In genomic region chr2:61937881-61938280, GRCh38 we compare ENCODE assay signal across 18 cellular contexts. TPM values are rescaled to one million over a fixed set of nuclear protein-coding genes. Genes with fewer than 3 reads are reported as not detected.
DNase-seq lines count a peak whose midpoint lies in the region; ATAC-seq and TF ChIP-seq lines count a peak whose summit lies in the region.
"Had no signal": no experiment of that assay in that cellular context is flagged by ENCODE, and none has a peak within 500 bp of the region (broad histone marks: within the 10 kb centered on the region; RNA-seq: fewer than 3 reads in every experiment).

No MANE protein-coding gene starts in this region.

- no peak overlapping the region for H3K9ac ChIP-seq in BLaER1
- H3K9ac ChIP-seq: SK-N-SH had no signal

- TF ChIP-seq CTCF in esophagus muscularis mucosa (IDR thresholded peaks at IDR 0.05), result no peak
- no peak for TF ChIP-seq CTCF in osteoblast (IDR thresholded peaks at IDR 0.05; ENCODE audit: extremely low read depth, low read depth, low read length)
- no peak for TF ChIP-seq CTCF in lower lobe of right lung (IDR thresholded peaks at IDR 0.05)

- no peak for TF ChIP-seq EP300 in esophagus muscularis mucosa (IDR thresholded peaks at IDR 0.05)

- peaks cover 10% of the 10 kb centered on the region for H3K4me1 ChIP-seq in BLaER1
- peaks cover 6 to 12% (median 9%) of the 10 kb centered on the region in 4 donors for H3K4me1 ChIP-seq in esophagus muscularis mucosa
- no peaks in the 10 kb centered on the region for H3K4me1 ChIP-seq in osteoblast (ENCODE audit: insufficient read depth, low read length)
- H3K4me1 ChIP-seq in lower lobe of right lung, result no peaks in the 10 kb centered on the region

- H3K36me3 ChIP-seq in BLaER1, result peaks cover 4% of the 10 kb centered on the region
- H3K36me3 ChIP-seq in esophagus muscularis mucosa, result peaks cover 0 to 7% (median 0%) of the 10 kb centered on the region in 4 donors
- no peaks in the 10 kb centered on the region for H3K36me3 ChIP-seq in osteoblast (ENCODE audit: insufficient read depth, low read length)
- H3K36me3 ChIP-seq in lower lobe of right lung, result peaks cover 6% of the 10 kb centered on the region

- H3K79me2 ChIP-seq in osteoblast (ENCODE audit: insufficient read depth, low read length), result no peaks in the 10 kb centered on the region

- no peaks in the 10 kb centered on the region for H4K20me1 ChIP-seq in BLaER1
- no peaks in the 10 kb centered on the region for H4K20me1 ChIP-seq in osteoblast (ENCODE audit: insufficient read depth, low read length)

- H3K27ac ChIP-seq in BLaER1, result no peak overlapping the region
- peak overlapping the region in 3 of 4 donors; percentile 7 to 10 (median 8) for H3K27ac ChIP-seq in esophagus muscularis mucosa (replicated peaks in 1 of 4)
- H3K27ac ChIP-seq in osteoblast (ENCODE audit: low read depth, low read length), result no peak overlapping the region
- no peak overlapping the region for H3K27ac ChIP-seq in lower lobe of right lung
- H3K27ac ChIP-seq: C4-2B, HL-60 had no signal

- H2AFZ ChIP-seq in osteoblast (ENCODE audit: low read length), result no peak overlapping the region

- H3K4me3 ChIP-seq in BLaER1, result no peak overlapping the region
- H3K4me3 ChIP-seq in esophagus muscularis mucosa, result no peak overlapping the region
- no peak overlapping the region for H3K4me3 ChIP-seq in osteoblast (ENCODE audit: insufficient read depth, low read length)
- H3K4me3 ChIP-seq in lower lobe of right lung, result no peak overlapping the region

- H3K4me2 ChIP-seq in BLaER1 (peak overlapping the region; percentile 37), osteoblast (ENCODE audit: insufficient read depth, low read length) (no peak overlapping the region)
- H3K4me2 ChIP-seq: SK-N-SH had no signal

- WGBS in esophagus muscularis mucosa, result 79% methylated on average over 5 of the region's 5 CpGs

- intact Hi-C loops in esophagus muscularis mucosa (cut with DNase I), result no loop called here
- intact Hi-C loops in lower lobe of right lung (cut with DNase I), result no loop called here

- TF ChIP-seq POLR2A in esophagus muscularis mucosa (IDR thresholded peaks at IDR 0.05; ENCODE audit: low read depth), result no peak

- H3K9me3 ChIP-seq in BLaER1, result peaks cover 4% of the 10 kb centered on the region; the same call in 1 of the 2 replicates
- H3K9me3 ChIP-seq in esophagus muscularis mucosa, result peaks cover 0 to 2% (median 0%) of the 10 kb centered on the region in 4 donors
- no peaks in the 10 kb centered on the region for H3K9me3 ChIP-seq in osteoblast (ENCODE audit: low read depth, low read length)
- H3K9me3 ChIP-seq in lower lobe of right lung, result no peaks in the 10 kb centered on the region
- H3K9me3 ChIP-seq: SK-N-SH had no signal

- ATAC-seq in GM19324 (IDR thresholded peaks at IDR 0.05; ENCODE audit: low FRiP score, unreplicated experiment) (no peak), lower lobe of right lung (no peak)

- DNase-seq in COR-L47 (lab: John Stamatoyannopoulos, UW), result peak; percentile 3
- DNase-seq in NCI-H2227 treated with DMSO at 0.1 percent for 48 hours (lab: John Stamatoyannopoulos, UW), result peak; percentile 8
- DNase-seq in esophagus muscularis mucosa (ENCODE audit: extremely low spot score), result no peak
- DNase-seq in osteoblast (ENCODE audit: insufficient read length, low spot score, missing footprints), result no peak
- no peak for DNase-seq in lower lobe of right lung
- DNase-seq in HUDEP-2 (lab: John Stamatoyannopoulos, UW; ENCODE audit: unreplicated experiment in 76 of 76), result no peak
- DNase-seq: GDM1; H9; IMR-90; NCI-H1694; NCI-H526 treated with DMSO at 0.1 percent for 48 hours; NK-92 treated with Interleukin-12 subunit alpha and Interleukin-12 subunit beta, amount 100 ng/mL, for 24 hours; SHP77 treated with DMSO at 0.1 percent for 48 hours; SK-N-SH had no signal

- H3K27me3 ChIP-seq in BLaER1 (no peaks in the 10 kb centered on the region), esophagus muscularis mucosa (no peaks in the 10 kb centered on the region), osteoblast (ENCODE audit: insufficient read depth, low read length) (no peaks in the 10 kb centered on the region), lower lobe of right lung (ENCODE audit: low read depth) (no peaks in the 10 kb centered on the region)

RNA-seq across cellular contexts. Expression of gene COMMD1, which starts 32.4 kb away (rescaled TPM):
- 10 to 100 TPM; 25.1 to 42.4 (median 37.2) TPM for total RNA-seq in esophagus muscularis mucosa
- total RNA-seq in osteoblast, result 44.5 and 51.8 TPM in 2 replicates
- total RNA-seq in lower lobe of right lung, result 26.6 TPM

RNA-seq across cellular contexts. Expression of gene CCT4, which starts 49.4 kb away (rescaled TPM):
- total RNA-seq in esophagus muscularis mucosa (10 to 100 TPM; 74.4 to 86.8 (median 79.5) TPM), osteoblast (116 and 117 TPM in 2 replicates), lower lobe of right lung (95.7 TPM)

Comparison
In these comparisons a context has a peak if more than half of its experiments do, and no peak if none do; other contexts are left out.
1. H3K27ac ChIP-seq: peak in esophagus muscularis mucosa (3 of 4); none in BLaER1 (single experiment), osteoblast (single experiment) and lower lobe of right lung (single experiment).
2. DNase-seq: peak in COR-L47 (single experiment) and NCI-H2227 treated with DMSO at 0.1 percent for 48 hours (single experiment); none in esophagus muscularis mucosa (single experiment), osteoblast (single experiment), lower lobe of right lung (single experiment) and HUDEP-2 (0 of 76).